1 cellular context compared by ENCODE assay signal in genomic region chr12:107134558-107134957, GRCh38.
TF ChIP-seq lines count a peak whose summit lies in the region.

No MANE protein-coding gene starts in this region.

TF ChIP-seq in HepG2, 621 proteins besides CTCF, POLR2A, EP300 and RAD21 (continued from another document):
- TF ChIP-seq CEBPG (CRISPR knock-in tag; IDR thresholded peaks at IDR 0.05) (peak; percentile 53; the same call in 1 of the 2 replicates), ZNF281 (CRISPR knock-in tag; IDR thresholded peaks at IDR 0.05; ENCODE audit: borderline replicate concordance) (peak; percentile 52; the same call in 1 of the 2 replicates), ETV5 (CRISPR knock-in tag; IDR thresholded peaks at IDR 0.05; ENCODE audit: borderline replicate concordance) (peak; percentile 18; the same call in 1 of the 2 replicates), MZF1 (CRISPR knock-in tag; IDR thresholded peaks at IDR 0.05; ENCODE audit: borderline replicate concordance) (no peak), MYC (CRISPR knock-in tag; IDR thresholded peaks at IDR 0.05; ENCODE audit: borderline replicate concordance) (no peak), XRCC5 (optimal IDR thresholded peaks at IDR 0.05; ENCODE audit: low read length) (no peak), ZNF839 (CRISPR knock-in tag; IDR thresholded peaks at IDR 0.05; ENCODE audit: borderline replicate concordance) (no peak), NONO (IDR thresholded peaks at IDR 0.05) (no peak), NONO (CRISPR knock-in tag; conservative IDR thresholded peaks at IDR 0.05) (0 out of 2 replicates have a peak, but pooled peaks have one; percentile 20), TEAD3 (CRISPR knock-in tag; optimal IDR thresholded peaks at IDR 0.05; ENCODE audit: borderline replicate concordance) (no peak), CEBPB (IDR thresholded peaks at IDR 0.05; ENCODE audit: borderline replicate concordance, low read depth, low read length) (peak; percentile 63), SALL1 (CRISPR knock-in tag; IDR thresholded peaks at IDR 0.05) (peak; percentile 35), NR2F6 (IDR thresholded peaks at IDR 0.05) (peak; percentile 67; the same call in 1 of the 2 replicates), NR2F6 (CRISPR knock-in tag; IDR thresholded peaks at IDR 0.05) (0 out of 2 replicates have a peak, but pooled peaks have one; percentile 39), RARA (CRISPR knock-in tag; IDR thresholded peaks at IDR 0.05) (peak; percentile 54), ZNF780A (CRISPR knock-in tag; IDR thresholded peaks at IDR 0.05) (no peak), PAX8 (CRISPR knock-in tag; IDR thresholded peaks at IDR 0.05; ENCODE audit: borderline replicate concordance) (no peak), TRIM24 (CRISPR knock-in tag; IDR thresholded peaks at IDR 0.05) (0 out of 2 replicates have a peak, but pooled peaks have one; percentile 43), MXD1 (CRISPR knock-in tag; IDR thresholded peaks at IDR 0.05) (no peak), DBP (CRISPR knock-in tag; IDR thresholded peaks at IDR 0.05; ENCODE audit: not compliant biosample characterization) (no peak), ZNF574 (CRISPR knock-in tag; IDR thresholded peaks at IDR 0.05) (peak; percentile 98), ZNF709 (CRISPR knock-in tag; IDR thresholded peaks at IDR 0.05) (no peak), MIER2 (CRISPR knock-in tag; IDR thresholded peaks at IDR 0.05) (no peak), ZKSCAN1 (IDR thresholded peaks at IDR 0.05; ENCODE audit: low read length) (peak; percentile 25; the same call in 1 of the 2 replicates), ZFX (CRISPR knock-in tag; IDR thresholded peaks at IDR 0.05; ENCODE audit: low read depth) (no peak), ARID3A (IDR thresholded peaks at IDR 0.05; ENCODE audit: low read depth, low read length) (0 out of 2 replicates have a peak, but pooled peaks have one; percentile 18), ZFP90 (CRISPR knock-in tag; IDR thresholded peaks at IDR 0.05; ENCODE audit: borderline replicate concordance) (no peak), ZMYM4 (CRISPR knock-in tag; IDR thresholded peaks at IDR 0.05) (peak; percentile 95), SMARCC2 (IDR thresholded peaks at IDR 0.05) (no peak), PAXIP1 (CRISPR knock-in tag; conservative IDR thresholded peaks at IDR 0.05) (0 out of 2 replicates have a peak, but pooled peaks have one; percentile 36), NR2F1 (CRISPR knock-in tag; IDR thresholded peaks at IDR 0.05) (peak in 1 of 2 experiments; percentile 64; a peak in 2 of 4 replicates), NR2C2 (CRISPR knock-in tag; IDR thresholded peaks at IDR 0.05; ENCODE audit: borderline replicate concordance) (peak; percentile 61; the same call in 1 of the 2 replicates), ATF7 (IDR thresholded peaks at IDR 0.05) (peak; percentile 31; the same call in 1 of the 2 replicates), ATF7 (CRISPR knock-in tag; IDR thresholded peaks at IDR 0.05) (no peak), ZNF577 (CRISPR knock-in tag; IDR thresholded peaks at IDR 0.05; ENCODE audit: borderline replicate concordance, low read depth) (no peak), GABPA (IDR thresholded peaks at IDR 0.05; ENCODE audit: low read depth, low read length) (no peak), GABPA (CRISPR knock-in tag; IDR thresholded peaks at IDR 0.05; ENCODE audit: low read depth) (peak; percentile 77), MAZ (IDR thresholded peaks at IDR 0.05; ENCODE audit: borderline replicate concordance, low read depth, low read length) (peak; percentile 55; the same call in 1 of the 2 replicates), MAZ (CRISPR knock-in tag; IDR thresholded peaks at IDR 0.05; ENCODE audit: low read depth) (no peak; the same call in 1 of the 2 replicates), HNF1B (CRISPR knock-in tag; IDR thresholded peaks at IDR 0.05) (no peak), HOMEZ (CRISPR knock-in tag; IDR thresholded peaks at IDR 0.05; ENCODE audit: low read depth) (peak; percentile 41; the same call in 1 of the 2 replicates)
